Comparison of ENCODE assay signal across 19 cellular contexts in the genomic region with DNA sequence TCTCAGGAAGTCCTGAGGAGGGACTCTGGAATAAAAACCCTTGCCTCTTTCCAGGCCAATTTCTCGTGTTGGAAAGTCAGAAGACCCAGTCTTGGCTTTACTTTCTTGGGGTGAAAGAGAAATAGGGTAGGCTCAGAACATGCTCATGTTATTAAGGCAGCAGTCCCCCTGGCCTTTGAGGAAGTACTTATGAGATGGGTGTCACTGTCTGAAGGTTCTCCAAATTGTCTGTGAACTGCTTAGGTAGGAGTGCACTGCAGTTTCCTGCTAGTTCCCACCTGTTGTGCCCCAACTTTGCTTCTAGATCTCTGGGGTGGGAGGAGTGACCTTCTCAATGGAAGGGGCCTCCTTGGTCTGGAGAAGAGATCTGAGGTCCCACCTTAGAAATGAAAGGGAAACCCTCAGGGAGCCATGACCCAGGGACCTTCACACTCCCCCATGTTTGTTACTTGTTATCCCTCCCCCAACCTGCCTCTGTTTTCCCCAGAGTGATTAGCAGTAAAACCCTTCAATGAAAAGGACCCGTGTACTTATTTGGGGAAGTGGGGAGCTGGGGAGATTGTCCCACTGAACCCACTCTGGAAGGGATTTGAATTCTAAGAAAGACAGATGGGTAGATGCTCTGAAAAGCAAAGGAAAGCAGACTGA.
"Had no signal": no experiment of that assay in that cellular context is flagged by ENCODE, and none has a peak within 500 bp of the region (broad histone marks: within the 10 kb centered on the region; RNA-seq: fewer than 3 reads in every experiment).

No MANE protein-coding gene starts in this region.

- H3K36me3 ChIP-seq: uterus had no signal

- H3K4me3 Mint-ChIP-seq: activated CD4-positive, alpha-beta T cell treated with anti-CD3 and anti-CD28 coated beads, Interleukin-2, amount 10 ng/mL, durations not matched to agents 7 days and 5 days; activated CD8-positive, alpha-beta T cell treated with anti-CD3 and anti-CD28 coated beads for 36 hours; activated naive CD8-positive, alpha-beta T cell treated with anti-CD3 and anti-CD28 coated beads, Interleukin-2, amount 10 ng/mL, durations not matched to agents 7 days and 5 days had no signal

- H3K9me3 ChIP-seq: mucosa of descending colon, transverse colon, uterus had no signal

- H3K9ac ChIP-seq: parathyroid adenoma had no signal

- H3K27ac Mint-ChIP-seq: activated CD4-positive, alpha-beta T cell treated with anti-CD3 and anti-CD28 coated beads, Interleukin-2, amount 10 ng/mL, durations not matched to agents 7 days and 5 days; activated CD8-positive, alpha-beta T cell treated with anti-CD3 and anti-CD28 coated beads for 36 hours; activated naive CD8-positive, alpha-beta T cell treated with anti-CD3 and anti-CD28 coated beads, Interleukin-2, amount 10 ng/mL, durations not matched to agents 7 days and 5 days had no signal

- H3K27me3 ChIP-seq: esophagus squamous epithelium, gastroesophageal sphincter, heart left ventricle, stomach, transverse colon, uterus had no signal

- H3K4me3 ChIP-seq: coronary artery, esophagus squamous epithelium, gastroesophageal sphincter, heart left ventricle, mucosa of descending colon, stomach, transverse colon, uterus had no signal

- H3K27me3 Mint-ChIP-seq: activated CD4-positive, alpha-beta T cell treated with anti-CD3 and anti-CD28 coated beads, Interleukin-2, amount 10 ng/mL, durations not matched to agents 7 days and 5 days; activated CD8-positive, alpha-beta T cell treated with anti-CD3 and anti-CD28 coated beads for 36 hours; activated naive CD8-positive, alpha-beta T cell treated with anti-CD3 and anti-CD28 coated beads, Interleukin-2, amount 10 ng/mL, durations not matched to agents 7 days and 5 days had no signal

- H2AFZ ChIP-seq: parathyroid adenoma had no signal

- ATAC-seq: activated CD8-positive, alpha-beta T cell treated with anti-CD3 and anti-CD28 coated beads for 36 hours; gastroesophageal sphincter; right cardiac atrium had no signal

- DNase-seq: activated CD4-positive, alpha-beta T cell treated with anti-CD3 and anti-CD28 coated beads, Interleukin-2, amount 10 ng/mL, durations not matched to agents 7 days and 5 days; activated CD4-positive, CD25-positive, alpha-beta regulatory T cell treated with anti-CD3 and anti-CD28 coated beads, Interleukin-2, amount 50 U/mL, for 72 hours; activated CD8-positive, alpha-beta T cell treated with anti-CD3 and anti-CD28 coated beads for 36 hours; activated naive CD8-positive, alpha-beta T cell treated with anti-CD3 and anti-CD28 coated beads, Interleukin-2, amount 10 ng/mL, durations not matched to agents 7 days and 5 days; cerebellar nuclear complex; esophagus squamous epithelium; heart left ventricle; islet precursor cell; left cardiac atrium; mucosa of descending colon; right cardiac atrium; stimulated activated CD4-positive, alpha-beta T cell treated with anti-CD3 and anti-CD28 coated beads, Interleukin-1b, Interleukin-23, amount 100 ng/mL, for 48 hours; stomach; transverse colon; uterus had no signal

- H3K4me1 ChIP-seq: parathyroid adenoma, uterus had no signal

- H3K27ac ChIP-seq: coronary artery, esophagus squamous epithelium, gastroesophageal sphincter, parathyroid adenoma, stomach, transverse colon, uterus, VCaP had no signal
